In genomic region chr2:206477296-206477695, GRCh38 we compare ENCODE assay signal across 14 cellular contexts. TPM values are rescaled to one million over a fixed set of nuclear protein-coding genes. Genes with fewer than 3 reads are reported as not detected.
A peak's percentile ranks its signal among the peaks of the same experiment; 100 is the strongest.
DNase-seq lines count a peak whose midpoint lies in the region; ATAC-seq and TF ChIP-seq lines count a peak whose summit lies in the region.
"Had no signal": no experiment of that assay in that cellular context is flagged by ENCODE, and none has a peak within 500 bp of the region (broad histone marks: within the 10 kb centered on the region; RNA-seq: fewer than 3 reads in every experiment).

No MANE protein-coding gene starts in this region.

- no peak for ATAC-seq in HG02938 (IDR thresholded peaks at IDR 0.05; ENCODE audit: unreplicated experiment)

- no peak for TF ChIP-seq CTCF in AG09309 (IDR thresholded peaks at IDR 0.05; ENCODE audit: control insufficient read depth, insufficient read depth, low read depth, low read length, missing control alignments)
- no peak for TF ChIP-seq CTCF in RWPE1 (conservative IDR thresholded peaks at IDR 0.05; ENCODE audit: low read depth)
- TF ChIP-seq CTCF in fibroblast of villous mesenchyme (IDR thresholded peaks at IDR 0.05; ENCODE audit: insufficient read depth, low read depth, low read length), result no peak

- H3K27ac ChIP-seq in RWPE1, result no peak overlapping the region
- H3K27ac ChIP-seq: ovary, transverse colon, VCaP had no signal

- no peak overlapping the region for H3K4me3 ChIP-seq in AG09309 (ENCODE audit: control insufficient read depth, low read depth, low read length)
- H3K4me3 ChIP-seq in fibroblast of villous mesenchyme (ENCODE audit: low read depth, low read length), result no peak overlapping the region
- H3K4me3 ChIP-seq: ovary, transverse colon had no signal

- DNase-seq in AG09309 (ENCODE audit: low read depth), result peak; percentile 71
- peak in 2 of 3 experiments; percentile 36 to 83 for DNase-seq in NCI-H1417 (lab: John Stamatoyannopoulos, UW)
- peak; percentile 14 for DNase-seq in RWPE1 (ENCODE audit: low spot score)
- peak; percentile 54 for DNase-seq in fibroblast of villous mesenchyme (ENCODE audit: low read depth)
- no peak for DNase-seq in AG08395 (ENCODE audit: low spot score)
- DNase-seq in mesenteric fat pad (ENCODE audit: low spot score), result no peak
- no peak for DNase-seq in activated CD8-positive, alpha-beta memory T cell treated with anti-CD3 and anti-CD28 coated beads, Interleukin-2, amount 50 U/mL, for 4 hours
- DNase-seq: activated naive CD4-positive, alpha-beta T cell treated with anti-CD3 and anti-CD28 coated beads, Interleukin-2, amount 50 U/mL, for 16 hours; AML-193; NCI-H1048; ovary; transverse colon had no signal

- POLR2A ChIA-PET in RWPE1 (lab: Yijun Ruan, JAX; ENCODE audit: low non-redundant PET), result no interaction called here

- CTCF ChIA-PET in RWPE1 (lab: Yijun Ruan, JAX), result no interaction called here

RNA-seq across cellular contexts. Expression of gene ADAM23, which starts 34.0 kb away (rescaled TPM):
- total RNA-seq in fibroblast of villous mesenchyme (7.7 and 9.5 TPM in 2 replicates), mesenteric fat pad (1.1 TPM)

Comparison
In these comparisons a context has a peak if more than half of its experiments do, and no peak if none do; other contexts are left out.
1. DNase-seq: peak in AG09309 (single experiment), NCI-H1417 (2 of 3), RWPE1 (single experiment) and fibroblast of villous mesenchyme (single experiment); none in AG08395 (single experiment), mesenteric fat pad (single experiment) and activated CD8-positive, alpha-beta memory T cell treated with anti-CD3 and anti-CD28 coated beads, Interleukin-2, amount 50 U/mL, for 4 hours (single experiment).